In genomic region chr12:108519558-108519957, GRCh38 we compare ENCODE assay signal across 19 cellular contexts. TPM values are rescaled to one million over a fixed set of nuclear protein-coding genes. Genes with fewer than 3 reads are reported as not detected.
A peak's percentile ranks its signal among the peaks of the same experiment; 100 is the strongest.
DNase-seq lines count a peak whose midpoint lies in the region; ATAC-seq, FAIRE-seq and TF ChIP-seq lines count a peak whose summit lies in the region.
"Had no signal": no experiment of that assay in that cellular context is flagged by ENCODE, and none has a peak within 500 bp of the region (broad histone marks: within the 10 kb centered on the region; RNA-seq: fewer than 3 reads in every experiment).

No MANE protein-coding gene starts in this region.

- no peaks in the 10 kb centered on the region for H3K27me3 Mint-ChIP-seq in activated CD4-positive, alpha-beta memory T cell treated with anti-CD3 and anti-CD28 coated beads for 36 hours

- intact Hi-C loops in activated CD4-positive, alpha-beta memory T cell treated with anti-CD3 and anti-CD28 coated beads for 36 hours (cut with micrococcal nuclease) = loop anchor here (5.0 to 10.0 kb wide), 4 partner anchors 185 to 832 kb away; partner anchors contain the start of genes CMKLR1, CORO1C and PWP1
- intact Hi-C loops in mucosa of descending colon (cut with DNase I, micrococcal nuclease) = no loop called here

- no peak overlapping the region for H3K9ac ChIP-seq in Loucy (ENCODE audit: low read depth, low read length, poor library complexity, severe bottlenecking)
- H3K9ac ChIP-seq in H1 (replicated peaks in 1 of 4; ENCODE audit: extremely low read depth in 1 of 4, low read depth in 3 of 4, low read length in 3 of 4) = no peak overlapping the region

- H3K23ac ChIP-seq in H1 (ENCODE audit: insufficient read length) = no peak overlapping the region

- no peak overlapping the region for H2AFZ ChIP-seq in Loucy (ENCODE audit: low read length)
- no peak overlapping the region for H2AFZ ChIP-seq in H1 (ENCODE audit: low read length)

- no peak overlapping the region for H2BK120ac ChIP-seq in H1 (replicated peaks; ENCODE audit: low read depth, low read length)

- peaks cover 4% of the 10 kb centered on the region; the same call in 1 of the 2 replicates for H3K79me1 ChIP-seq in H1 (ENCODE audit: low read depth, low read length)

- no peak overlapping the region for H3K56ac ChIP-seq in H1 (replicated peaks; ENCODE audit: insufficient read length, low read depth, low read length)

- no peak overlapping the region for H2BK5ac ChIP-seq in H1 (ENCODE audit: low read depth, low read length)

- no peak overlapping the region for H4K8ac ChIP-seq in H1 (ENCODE audit: extremely low read depth, insufficient read depth, low read length)

- DNase-seq in 8988T (peak; percentile 60), ELF-1 (ENCODE audit: low read depth, low spot score) (peak; percentile 39), H1 (ENCODE audit: low read depth in 1 of 2, low spot score in 2 of 2) (no peak), kidney tubule cell (ENCODE audit: low spot score) (no peak), GM19238 (ENCODE audit: insufficient read length, low spot score) (no peak), mucosa of descending colon (no peak)
- DNase-seq in activated CD4-positive, alpha-beta memory T cell treated with anti-CD3 and anti-CD28 coated beads for 36 hours = no peak
- DNase-seq: activated CD4-positive, alpha-beta T cell treated with anti-CD3 and anti-CD28 coated beads for 4 hours; activated gamma-delta T cell; heart left ventricle; left ventricle myocardium superior; NCI-H1436 treated with DMSO at 0.1 percent for 48 hours; NCI-H69 had no signal

- H4K5ac ChIP-seq in H1 (ENCODE audit: insufficient read length, low read depth, low read length) = no peak overlapping the region

- H3K4me2 ChIP-seq in Loucy (ENCODE audit: low read depth, low read length, poor library complexity, severe bottlenecking) (no peak overlapping the region), H1 (ENCODE audit: insufficient read depth in 1 of 2, low read depth in 2 of 2, low read length in 2 of 2) (no peak overlapping the region)

- no peak overlapping the region for H3K4me3 Mint-ChIP-seq in activated CD4-positive, alpha-beta memory T cell treated with anti-CD3 and anti-CD28 coated beads for 36 hours
- H3K4me3 Mint-ChIP-seq: nephron had no signal

- H3K36me3 ChIP-seq in Loucy (ENCODE audit: insufficient read depth, low read length) (peaks cover 66% of the 10 kb centered on the region; the same call in 1 of the 2 replicates), H1 (ENCODE audit: control insufficient read depth in 2 of 4, insufficient read depth in 4 of 4, low read length in 3 of 4) (peaks cover 32 to 63% (median 56%) of the 10 kb centered on the region in 4 experiments), mucosa of descending colon (ENCODE audit: low read depth) (peaks cover 14% of the 10 kb centered on the region)

- H3K4me1 ChIP-seq in Loucy (ENCODE audit: insufficient read depth, low read length, poor library complexity, severe bottlenecking) = peaks cover 11% of the 10 kb centered on the region
- H3K4me1 ChIP-seq in H1 (replicated peaks in 1 of 4; ENCODE audit: control insufficient read depth in 3 of 4, insufficient read depth in 4 of 4, low read length in 3 of 4) = peaks cover 0 to 5% (median 3%) of the 10 kb centered on the region in 4 experiments; a peak in 6 of 7 replicates
- H3K4me1 ChIP-seq in mucosa of descending colon (ENCODE audit: low read depth) = no peaks in the 10 kb centered on the region

- ATAC-seq in mucosa of descending colon = no peak
- ATAC-seq: heart left ventricle, left ventricle myocardium superior had no signal

- TF ChIP-seq POLR2A in H1 (IDR thresholded peaks at IDR 0.05; ENCODE audit: control extremely low read depth in 1 of 2, low read depth in 2 of 2, low read length in 2 of 2) = no peak

- H3F3A ChIP-seq in Loucy (ENCODE audit: low read depth) = no peaks in the 10 kb centered on the region

- FAIRE-seq in H1 (lab: Jason Lieb, UNC) = no peak

- H3K23me2 ChIP-seq in H1 (ENCODE audit: low read depth, low read length) = peaks cover 3% of the 10 kb centered on the region; the same call in 1 of the 2 replicates

- TF ChIP-seq EP300 in H1 (IDR thresholded peaks at IDR 0.05; ENCODE audit: borderline replicate concordance in 1 of 2, low read depth in 2 of 2, low read length in 2 of 2) = no peak

- TF ChIP-seq RAD21 in H1 (IDR thresholded peaks at IDR 0.05 in 1 of 2, conservative IDR thresholded peaks at IDR 0.05 in 1 of 2; ENCODE audit: low read depth in 2 of 2, low read length in 2 of 2) = peak; percentile 52 to 56

- no peak overlapping the region for H3K4ac ChIP-seq in H1 (replicated peaks; ENCODE audit: insufficient read length, low read depth, low read length)

- H3K79me2 ChIP-seq in Loucy (ENCODE audit: insufficient read depth, low read length) (peaks cover 15% of the 10 kb centered on the region), H1 (ENCODE audit: control insufficient read depth in 1 of 2, insufficient read depth in 2 of 2, low read length in 2 of 2) (peaks cover 0 to 6% of the 10 kb centered on the region in 2 experiments; a peak in 1 of 4 replicates)

- H3K4me3 ChIP-seq in Loucy (ENCODE audit: low read length, poor library complexity, severe bottlenecking) = no peak overlapping the region
- no peak overlapping the region for H3K4me3 ChIP-seq in H1 (ENCODE audit: extremely low read depth in 1 of 4, insufficient read depth in 2 of 4, low read depth in 3 of 4, low read length in 4 of 4)
- no peak overlapping the region for H3K4me3 ChIP-seq in mucosa of descending colon
- H3K4me3 ChIP-seq: heart left ventricle, skin epidermis, suprapubic skin had no signal

- H3K14ac ChIP-seq in H1 (ENCODE audit: insufficient read length) = no peak overlapping the region

- H3K27ac Mint-ChIP-seq in activated CD4-positive, alpha-beta memory T cell treated with anti-CD3 and anti-CD28 coated beads for 36 hours = no peak overlapping the region
- H3K27ac Mint-ChIP-seq: nephron had no signal

- H4K20me1 ChIP-seq in Loucy (ENCODE audit: insufficient read depth, low read length, poor library complexity, severe bottlenecking) (no peaks in the 10 kb centered on the region), H1 (replicated peaks in 1 of 2; ENCODE audit: control insufficient read depth in 1 of 2, insufficient read depth in 2 of 2, low read length in 2 of 2) (peaks cover 10 to 21% of the 10 kb centered on the region in 2 experiments)

- H3K18ac ChIP-seq in H1 (ENCODE audit: extremely low read depth, low read length) = no peak overlapping the region

- H2BK12ac ChIP-seq in H1 (ENCODE audit: low read depth, low read length) = no peak overlapping the region

- H3K27me3 ChIP-seq in Loucy (ENCODE audit: insufficient read depth, low read length, poor library complexity, severe bottlenecking) = no peaks in the 10 kb centered on the region
- no peaks in the 10 kb centered on the region for H3K27me3 ChIP-seq in H1 (replicated peaks in 1 of 4; ENCODE audit: control insufficient read depth in 3 of 4, extremely low read depth in 1 of 4, insufficient read depth in 3 of 4, low read length in 3 of 4)
- H3K27me3 ChIP-seq: heart left ventricle, suprapubic skin had no signal

- H3K27ac ChIP-seq in H1 (ENCODE audit: low read depth, low read length) = no peak overlapping the region
- H3K27ac ChIP-seq: C4-2B, epithelial cell of prostate, heart left ventricle, skin epidermis, suprapubic skin had no signal

- H2BK20ac ChIP-seq in H1 (ENCODE audit: low read length) = no peak overlapping the region

- WGBS in H1 (ENCODE audit: extremely low coverage in 1 of 2, insufficient coverage in 1 of 2, insufficient read length in 1 of 2, insufficient replicate concordance in 2 of 2, low coverage in 1 of 2, low lambda C conversion rate in 2 of 2, missing lambda C conversion rate in 1 of 2), 2 experiments = 88% methylated on average over 4 of the region's 4 CpGs; no CpG with 5 or more reads in 1 of the 2 experiments

- H4K91ac ChIP-seq in H1 (replicated peaks; ENCODE audit: insufficient read length, low read length) = no peak overlapping the region

- CTCF ChIA-PET in H1 (lab: Charles Lee; ENCODE audit: partially characterized antibody) = interaction anchor here (0.6 to 3.9 kb wide), 9 partner anchors 9 to 529 kb away, joined by 3 to 17 read pairs (median 3); no protein-coding TSS in a partner anchor
- CTCF ChIA-PET in activated CD4-positive, alpha-beta memory T cell treated with anti-CD3 and anti-CD28 coated beads for 36 hours (lab: Charles Lee) = no interaction called here

- peak; percentile 36 for TF ChIP-seq CTCF in Loucy (conservative IDR thresholded peaks at IDR 0.05; ENCODE audit: low read length)
- TF ChIP-seq CTCF in H1 (IDR thresholded peaks at IDR 0.05; ENCODE audit: control extremely low read depth in 1 of 3, insufficient read depth in 1 of 3, low read depth in 1 of 3, low read length in 3 of 3) = peak; percentile 33 to 40 (median 33); a peak in 3 of 4 replicates
- TF ChIP-seq CTCF in mucosa of descending colon (IDR thresholded peaks at IDR 0.05) = no peak

- no peak overlapping the region for H2BK15ac ChIP-seq in H1 (ENCODE audit: low read length)

- no peaks in the 10 kb centered on the region for H3K9me3 Mint-ChIP-seq in activated CD4-positive, alpha-beta memory T cell treated with anti-CD3 and anti-CD28 coated beads for 36 hours
- H3K9me3 Mint-ChIP-seq: nephron had no signal

- no peaks in the 10 kb centered on the region for H3K9me3 ChIP-seq in Loucy (ENCODE audit: insufficient read depth, low read depth, low read length)
- H3K9me3 ChIP-seq in H1 (ENCODE audit: insufficient read depth in 2 of 2, low read depth in 1 of 2, low read length in 1 of 2) = no peaks in the 10 kb centered on the region
- H3K9me3 ChIP-seq in mucosa of descending colon = no peaks in the 10 kb centered on the region
- H3K9me3 ChIP-seq: heart left ventricle, suprapubic skin had no signal

- no peaks in the 10 kb centered on the region for H3K9me2 ChIP-seq in Loucy (replicated peaks; ENCODE audit: low read depth, low read length)

- POLR2A ChIA-PET in H1 (lab: Charles Lee; ENCODE audit: partially characterized antibody) = interaction anchor here (0.6 kb wide), 1 partner anchor 118 kb away, joined by 3 read pairs; no protein-coding TSS in a partner anchor
- POLR2A ChIA-PET in activated CD4-positive, alpha-beta memory T cell treated with anti-CD3 and anti-CD28 coated beads for 36 hours (lab: Charles Lee) = interaction anchor here (0.9 kb wide), 1 partner anchor 337 kb away, joined by 3 read pairs; no protein-coding TSS in a partner anchor

- H3K4me1 Mint-ChIP-seq in activated CD4-positive, alpha-beta memory T cell treated with anti-CD3 and anti-CD28 coated beads for 36 hours (ENCODE audit: low read depth) = peaks cover 21% of the 10 kb centered on the region

- no peak overlapping the region for H2AK5ac ChIP-seq in H1 (ENCODE audit: low read depth, low read length)

- H3K36me3 Mint-ChIP-seq in activated CD4-positive, alpha-beta memory T cell treated with anti-CD3 and anti-CD28 coated beads for 36 hours = peaks cover 35% of the 10 kb centered on the region

RNA-seq across cellular contexts. Expression of gene FICD, which starts 4.5 kb away (rescaled TPM):
- 6.0 TPM in 2 replicates for total RNA-seq in H1 (2021; fragmentation: NEBNext Ultra II Directional; extraction: Animal tissue kit (Norgen Biotek cat#: 25700))
- 2.2 and 3.0 TPM in 2 replicates for polyA plus RNA-seq in H1 (2011; rRNA removed)
- 2.3 TPM for polyA plus RNA-seq in H1 (2011; cell fraction: cytosol; rRNA removed)
- polyA plus RNA-seq in H1 (2011; cell fraction: nucleus; rRNA removed) = 6.1 TPM
- polyA plus RNA-seq in H1 (2012, experiment 1 of 2) = 4.6 to 6.0 TPM (median 5.7 TPM) in 4 replicates
- 1.9 TPM for polyA plus RNA-seq in H1 (2012, experiment 2 of 2)
- polyA plus RNA-seq in H1 (2013, experiment 1 of 2) = 5.6 TPM
- polyA plus RNA-seq in H1 (2013, experiment 2 of 2) = 6.5 TPM
- polyA minus RNA-seq in H1 (2011; rRNA and poly(A)+ RNA removed) = 5.3 TPM in 2 replicates
- 4.6 TPM for polyA minus RNA-seq in H1 (2011; cell fraction: cytosol; rRNA and poly(A)+ RNA removed)
- polyA minus RNA-seq in H1 (2011; cell fraction: nucleus; rRNA and poly(A)+ RNA removed) = 7.9 TPM
- 1 to 10 TPM; 5.7 to 6.0 TPM for total RNA-seq in activated CD4-positive, alpha-beta memory T cell treated with anti-CD3 and anti-CD28 coated beads for 36 hours
- 1 to 10 TPM; 3.2 to 6.0 (median 5.1) TPM for total RNA-seq in mucosa of descending colon

RNA-seq across cellular contexts. Expression of gene SART3, which starts 41.4 kb away (rescaled TPM):
- 89.6 and 103 TPM in 2 replicates for total RNA-seq in H1 (2021; fragmentation: NEBNext Ultra II Directional; extraction: Animal tissue kit (Norgen Biotek cat#: 25700))
- polyA plus RNA-seq in H1 (2011; rRNA removed) = 16.0 and 21.4 TPM in 2 replicates
- polyA plus RNA-seq in H1 (2011; cell fraction: cytosol; rRNA removed) = 38.1 TPM
- polyA plus RNA-seq in H1 (2011; cell fraction: nucleus; rRNA removed) = 57.9 TPM
- polyA plus RNA-seq in H1 (2012, experiment 1 of 2) = 66.9 to 81.1 TPM (median 74.1 TPM) in 4 replicates
- polyA plus RNA-seq in H1 (2012, experiment 2 of 2) = 10.3 TPM
- polyA plus RNA-seq in H1 (2013, experiment 1 of 2) = 46.8 TPM
- 41.7 TPM for polyA plus RNA-seq in H1 (2013, experiment 2 of 2)
- 53.9 and 54.8 TPM in 2 replicates for polyA minus RNA-seq in H1 (2011; rRNA and poly(A)+ RNA removed)
- 43.7 TPM for polyA minus RNA-seq in H1 (2011; cell fraction: cytosol; rRNA and poly(A)+ RNA removed)
- 142 TPM for polyA minus RNA-seq in H1 (2011; cell fraction: nucleus; rRNA and poly(A)+ RNA removed)
- 10 to 100 TPM; 84.3 to 91.5 TPM for total RNA-seq in activated CD4-positive, alpha-beta memory T cell treated with anti-CD3 and anti-CD28 coated beads for 36 hours
- 10 to 100 TPM; 42.0 to 47.7 (median 47.6) TPM for total RNA-seq in mucosa of descending colon

RNA-seq across cellular contexts. Expression of gene ISCU, which starts 42.8 kb away (rescaled TPM):
- 78.1 and 82.3 TPM in 2 replicates for total RNA-seq in H1 (2021; fragmentation: NEBNext Ultra II Directional; extraction: Animal tissue kit (Norgen Biotek cat#: 25700))
- 54.5 and 72.1 TPM in 2 replicates for polyA plus RNA-seq in H1 (2011; rRNA removed)
- polyA plus RNA-seq in H1 (2011; cell fraction: cytosol; rRNA removed) = 78.1 TPM
- 62.2 TPM for polyA plus RNA-seq in H1 (2011; cell fraction: nucleus; rRNA removed)
- polyA plus RNA-seq in H1 (2012, experiment 1 of 2) = 90.4 to 92.7 TPM (median 91.1 TPM) in 4 replicates
- 48.9 TPM for polyA plus RNA-seq in H1 (2012, experiment 2 of 2)
- 70.5 TPM for polyA plus RNA-seq in H1 (2013, experiment 1 of 2)
- 70.7 TPM for polyA plus RNA-seq in H1 (2013, experiment 2 of 2)
- 43.8 and 59.1 TPM in 2 replicates for polyA minus RNA-seq in H1 (2011; rRNA and poly(A)+ RNA removed)
- 19.7 TPM for polyA minus RNA-seq in H1 (2011; cell fraction: cytosol; rRNA and poly(A)+ RNA removed)
- 42.0 TPM for polyA minus RNA-seq in H1 (2011; cell fraction: nucleus; rRNA and poly(A)+ RNA removed)
- total RNA-seq in activated CD4-positive, alpha-beta memory T cell treated with anti-CD3 and anti-CD28 coated beads for 36 hours = 10 to 100 TPM; 88.6 to 94.3 TPM
- 100 to 1,000 TPM in 2 of 3 donors, 10 to 100 TPM in 1; 94.7 to 155 (median 107) TPM for total RNA-seq in mucosa of descending colon

Comparison
In these comparisons a context has a peak if more than half of its experiments do, and no peak if none do; other contexts are left out.
1. DNase-seq: peak in 8988T (single experiment) and ELF-1 (single experiment); none in H1 (0 of 2), kidney tubule cell (single experiment), activated CD4-positive, alpha-beta memory T cell treated with anti-CD3 and anti-CD28 coated beads for 36 hours (single experiment), GM19238 (single experiment) and mucosa of descending colon (0 of 3).